In genomic region chr6:166412911-166413384, GRCh38 we compare ENCODE assay signal across 1 cellular context.
TF ChIP-seq lines count a peak whose summit lies in the region.

No MANE protein-coding gene starts in this region.

TF ChIP-seq in A549, 52 proteins besides CTCF, POLR2A, EP300 and RAD21 (continued from another document):
- peak; percentile 21; the same call in 1 of the 2 replicates for TF ChIP-seq USF2 (IDR thresholded peaks at IDR 0.05)
- no peak for TF ChIP-seq CBX8 (IDR thresholded peaks at IDR 0.05)
- TF ChIP-seq TFCP2L1 (CRISPR knock-in tag; IDR thresholded peaks at IDR 0.05) = no peak
